1 cellular context compared by ENCODE assay signal in genomic region chr10:79454259-79454658, GRCh38.
TF ChIP-seq lines count a peak whose summit lies in the region.

No MANE protein-coding gene starts in this region.

TF ChIP-seq in IMR-90, 13 proteins besides CTCF, POLR2A, EP300 and RAD21 (continued from another document):
- TF ChIP-seq USF2 (IDR thresholded peaks at IDR 0.05; ENCODE audit: low read depth, low read length) (no peak), MAZ (IDR thresholded peaks at IDR 0.05; ENCODE audit: borderline replicate concordance, low read depth, low read length) (no peak), NFE2L2 (IDR thresholded peaks at IDR 0.05; ENCODE audit: low read depth, low read length) (no peak), MAFK (IDR thresholded peaks at IDR 0.05; ENCODE audit: low read depth, low read length) (no peak)
